In the genomic region with DNA sequence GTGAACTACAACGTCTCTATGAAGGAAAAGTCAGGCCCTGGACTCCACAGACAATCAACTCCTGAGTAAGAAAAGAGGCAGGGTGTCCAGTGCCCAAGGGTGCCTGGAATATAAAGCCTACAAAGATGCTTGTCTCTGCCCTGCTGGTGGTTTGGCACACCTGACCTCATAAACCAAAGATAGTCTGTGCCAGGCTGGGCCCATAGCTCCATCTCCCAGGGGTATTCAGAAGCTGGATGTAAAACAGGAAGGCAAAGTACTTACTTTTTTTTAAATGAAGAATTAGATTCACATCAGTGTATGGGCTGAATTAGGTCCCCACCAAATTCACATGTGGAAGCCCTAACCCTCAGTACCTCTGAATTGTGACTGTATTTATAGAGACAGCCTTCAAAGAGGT, we compare ENCODE assay signal across 16 cellular contexts.
"Had no signal": no experiment of that assay in that cellular context is flagged by ENCODE, and none has a peak within 500 bp of the region (broad histone marks: within the 10 kb centered on the region; RNA-seq: fewer than 3 reads in every experiment).

No MANE protein-coding gene starts in this region.

- H3K9me3 ChIP-seq: esophagus squamous epithelium, mucosa of descending colon, pancreas had no signal

- DNase-seq: activated CD8-positive, alpha-beta memory T cell treated with anti-CD3 and anti-CD28 coated beads, Interleukin-2, amount 10 ng/mL, durations not matched to agents 7 days and 5 days; activated gamma-delta T cell treated with Interleukin-2 at 50 U/mL for 16 hours; activated T-cell treated with anti-CD3 and anti-CD28 coated beads, Interleukin-2, amount 50 U/mL, for 4 hours; esophagus squamous epithelium; foreskin fibroblast; islet precursor cell; mammary epithelial cell; mucosa of descending colon; pancreas; stimulated activated CD4-positive, alpha-beta T cell treated with anti-CD3 and anti-CD28 coated beads, Interleukin-4, amount 100 ng/mL, for 4 hours; substantia nigra; trophoblast cell had no signal

- H3K9me3 Mint-ChIP-seq: activated T-cell treated with anti-CD3 and anti-CD28 coated beads, Interleukin-2, amount 50 U/mL, for 4 hours had no signal

- H3K27me3 ChIP-seq: cardiac muscle cell, esophagus squamous epithelium, pancreas had no signal

- H3K36me3 ChIP-seq: cardiac muscle cell, esophagus squamous epithelium, pancreas had no signal

- ATAC-seq: activated CD8-positive, alpha-beta memory T cell treated with anti-CD3 and anti-CD28 coated beads, Interleukin-2, amount 10 ng/mL, durations not matched to agents 7 days and 5 days; activated T-cell treated with anti-CD3 and anti-CD28 coated beads, Interleukin-2, amount 50 U/mL, for 4 hours; left lobe of liver; mucosa of descending colon; pancreas had no signal

- H3K4me3 ChIP-seq: cardiac muscle cell, esophagus squamous epithelium, mucosa of descending colon, pancreas, skin epidermis had no signal

- H3K27ac Mint-ChIP-seq: activated CD8-positive, alpha-beta memory T cell treated with anti-CD3 and anti-CD28 coated beads, Interleukin-2, amount 10 ng/mL, durations not matched to agents 7 days and 5 days had no signal

- FAIRE-seq: pancreas, TTC549 had no signal

- H3K27ac ChIP-seq: cardiac muscle cell, esophagus squamous epithelium, pancreas had no signal

- H3K27me3 Mint-ChIP-seq: activated CD8-positive, alpha-beta memory T cell treated with anti-CD3 and anti-CD28 coated beads, Interleukin-2, amount 10 ng/mL, durations not matched to agents 7 days and 5 days had no signal

- H3K4me3 Mint-ChIP-seq: activated CD8-positive, alpha-beta memory T cell treated with anti-CD3 and anti-CD28 coated beads, Interleukin-2, amount 10 ng/mL, durations not matched to agents 7 days and 5 days; activated T-cell treated with anti-CD3 and anti-CD28 coated beads, Interleukin-2, amount 50 U/mL, for 4 hours had no signal
